ENCODE assay signal across 16 cellular contexts in genomic region chr6:63487123-63487813, GRCh38.
"Had no signal": no experiment of that assay in that cellular context is flagged by ENCODE, and none has a peak within 500 bp of the region (broad histone marks: within the 10 kb centered on the region; RNA-seq: fewer than 3 reads in every experiment).

No MANE protein-coding gene starts in this region.

- H3K27me3 ChIP-seq: foreskin keratinocyte, hepatocyte, right atrium auricular region, tibial artery had no signal

- H2AFZ ChIP-seq: hepatocyte had no signal

- H3K36me3 ChIP-seq: right atrium auricular region, tibial artery had no signal

- H3K79me2 ChIP-seq: hepatocyte had no signal

- DNase-seq: activated CD4-positive, alpha-beta T cell treated with anti-CD3 and anti-CD28 coated beads, Interleukin-2, amount 50 U/mL, for 1 hour; activated CD8-positive, alpha-beta memory T cell treated with anti-CD3 and anti-CD28 coated beads, Interleukin-2, amount 50 U/mL, for 4 hours; activated naive CD4-positive, alpha-beta T cell treated with anti-CD3 and anti-CD28 coated beads for 36 hours; activated T-cell treated with anti-CD3 and anti-CD28 coated beads, Interleukin-2, amount 50 U/mL, for 4 hours; aorta; left cardiac atrium; stimulated activated CD4-positive, alpha-beta T cell treated with anti-CD3 and anti-CD28 coated beads, Interleukin-2, amount 100 ng/mL, for 24 hours; stimulated activated naive CD4-positive, alpha-beta T cell treated with Interleukin-2 at 50 U/mL for 16 hours; substantia nigra; tibial artery had no signal

- H3K4me1 ChIP-seq: foreskin keratinocyte, right atrium auricular region, tibial artery had no signal

- H3K4me2 ChIP-seq: hepatocyte had no signal

- ATAC-seq: activated CD4-positive, CD25-positive, alpha-beta regulatory T cell treated with anti-CD3 and anti-CD28 coated beads, Interleukin-2, amount 50 U/mL, for 24 hours; activated T-cell treated with anti-CD3 and anti-CD28 coated beads, Interleukin-2, amount 50 U/mL, for 4 hours; foreskin keratinocyte; left cardiac atrium had no signal

- H3K9me3 ChIP-seq: right atrium auricular region, tibial artery had no signal

- H3K27ac ChIP-seq: coronary artery, foreskin keratinocyte, hepatocyte, right atrium auricular region, tibial artery had no signal

- H3K4me3 ChIP-seq: coronary artery, hepatocyte, lung, right atrium auricular region, tibial artery had no signal
